16 cellular contexts compared by ENCODE assay signal in the genomic region with DNA sequence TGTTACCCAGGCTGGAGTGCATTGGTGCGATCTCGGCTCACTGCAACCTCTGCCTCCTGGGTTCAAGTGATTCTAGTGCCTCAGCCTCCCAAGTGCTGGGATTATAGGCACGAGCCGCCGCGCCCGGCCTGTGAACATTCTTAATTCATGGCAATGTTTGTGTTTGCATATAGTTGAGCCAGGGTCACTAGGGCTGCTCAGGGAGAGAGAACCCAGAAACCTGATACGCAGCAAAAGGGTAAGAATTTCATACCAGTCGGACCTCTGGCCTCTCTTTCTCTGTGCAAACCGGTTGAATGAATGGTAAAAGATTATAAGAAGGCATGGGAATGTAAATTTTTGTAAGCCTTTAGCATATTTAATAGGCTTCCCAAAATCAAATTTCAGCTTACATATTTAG.
"Had no signal": no experiment of that assay in that cellular context is flagged by ENCODE, and none has a peak within 500 bp of the region (broad histone marks: within the 10 kb centered on the region; RNA-seq: fewer than 3 reads in every experiment).

No MANE protein-coding gene starts in this region.

- ATAC-seq: SK-N-SH treated with all-trans-retinoic acid at 6 μM for 48 hours had no signal

- H3K27ac ChIP-seq: HL-60 had no signal

- DNase-seq: KBM-7, NCI-H1092, NCI-H1105 treated with DMSO at 0.1 percent for 48 hours, NCI-H1417 treated with DMSO at 0.1 percent for 48 hours, NCI-H146, NCI-H187, NCI-H2029, NCI-H2227 treated with DMSO at 0.1 percent for 48 hours, NCI-H524, NCI-H526 treated with DMSO at 0.1 percent for 48 hours, NCI-H774, Right ventricle myocardium superior, RPMI8226, SIG-M5 had no signal
